8 cellular contexts compared by ENCODE assay signal in the genomic region with DNA sequence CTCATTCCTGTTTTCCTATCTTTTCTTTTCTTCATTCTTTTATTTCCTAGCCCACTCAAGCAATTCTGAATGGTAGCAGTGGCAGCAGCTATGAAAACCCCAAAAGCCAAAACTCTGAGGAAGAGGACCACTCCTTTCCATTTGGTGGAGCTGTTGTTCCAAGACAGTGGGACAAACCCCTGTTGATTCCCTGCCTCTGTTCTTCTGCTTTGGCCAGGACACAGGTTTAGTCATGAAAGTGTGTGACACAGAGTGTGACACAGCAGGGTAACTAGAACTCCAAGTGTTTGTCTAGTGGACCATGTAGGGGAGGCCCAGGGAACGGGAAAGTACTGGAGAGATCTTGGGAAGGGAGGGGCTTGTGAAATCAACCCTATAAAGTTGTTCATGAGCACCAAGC.
DNase-seq lines count a peak whose midpoint lies in the region; ATAC-seq and TF ChIP-seq lines count a peak whose summit lies in the region.

No MANE protein-coding gene starts in this region.

- H3K27ac ChIP-seq in RWPE1 = no peak overlapping the region
- H3K27ac ChIP-seq in left lung = no peak overlapping the region

- no peak overlapping the region for H3K4me3 ChIP-seq in left lung

- CTCF ChIA-PET in RWPE1 (lab: Yijun Ruan, JAX) = interaction anchor here (0.6 to 0.7 kb wide), 2 partner anchors 11 to 259 kb away, joined by 3 read pairs; no protein-coding TSS in a partner anchor

- no peaks in the 10 kb centered on the region for H3K36me3 ChIP-seq in left lung

- DNase-seq in DMS79 (lab: John Stamatoyannopoulos, UW) = peak; percentile 84
- DNase-seq in LoVo (ENCODE audit: low spot score) = peak; percentile 16
- DNase-seq in RWPE1 (ENCODE audit: low spot score) = peak; percentile 15
- DNase-seq in left lung = no peak
- DNase-seq in posterior vena cava (ENCODE audit: low spot score) = no peak
- no peak for DNase-seq in HuH-7 (ENCODE audit: low spot score)

- no peaks in the 10 kb centered on the region for H3K4me1 ChIP-seq in left lung

- ATAC-seq in left lung = peak; percentile 98
- no peak for ATAC-seq in HG03520 (IDR thresholded peaks at IDR 0.05; ENCODE audit: unreplicated experiment)
- ATAC-seq in GM19452 (IDR thresholded peaks at IDR 0.05; ENCODE audit: unreplicated experiment) = no peak

- TF ChIP-seq CTCF in RWPE1 (conservative IDR thresholded peaks at IDR 0.05; ENCODE audit: low read depth) (no peak), left lung (IDR thresholded peaks at IDR 0.05) (no peak)

- no peaks in the 10 kb centered on the region for H3K27me3 ChIP-seq in left lung

- no peaks in the 10 kb centered on the region for H3K9me3 ChIP-seq in left lung

- POLR2A ChIA-PET in RWPE1 (lab: Yijun Ruan, JAX; ENCODE audit: low non-redundant PET) = no interaction called here

- intact Hi-C loops in left lung (cut with DNase I) (no loop called here), posterior vena cava (cut with DNase I) (no loop called here)

Comparison
In these comparisons a context has a peak if more than half of its experiments do, and no peak if none do; other contexts are left out.
1. DNase-seq: peak in DMS79 (single experiment), LoVo (single experiment) and RWPE1 (single experiment); none in left lung (0 of 2), posterior vena cava (single experiment) and HuH-7 (single experiment).